In genomic region chr3:61589856-61590255, GRCh38 we compare ENCODE assay signal across 17 cellular contexts. TPM values are rescaled to one million over a fixed set of nuclear protein-coding genes. Genes with fewer than 3 reads are reported as not detected.
DNase-seq lines count a peak whose midpoint lies in the region; TF ChIP-seq lines count a peak whose summit lies in the region.
"Had no signal": no experiment of that assay in that cellular context is flagged by ENCODE, and none has a peak within 500 bp of the region (broad histone marks: within the 10 kb centered on the region; RNA-seq: fewer than 3 reads in every experiment).

No MANE protein-coding gene starts in this region.

- no peaks in the 10 kb centered on the region for H3K36me3 Mint-ChIP-seq in activated T-helper 1 cell treated with anti-CD3 and anti-CD28 coated beads, Interleukin-12 subunit alpha, Interleukin-12 subunit beta, Interleukin-2, Interleukin-4 antibody, amounts not matched to agents 30 ng/mL and 10 ng/mL and 1 ng/mL, durations not matched to agents 14 hours and 24 hours and 36 hours (ENCODE audit: low read depth)
- no peaks in the 10 kb centered on the region for H3K36me3 Mint-ChIP-seq in immature natural killer cell
- H3K36me3 Mint-ChIP-seq: activated naive CD8-positive, alpha-beta T cell treated with anti-CD3 and anti-CD28 coated beads, Interleukin-2, amount 10 ng/mL, durations not matched to agents 7 days and 5 days had no signal

- H3K27me3 Mint-ChIP-seq in activated T-helper 1 cell treated with anti-CD3 and anti-CD28 coated beads, Interleukin-12 subunit alpha, Interleukin-12 subunit beta, Interleukin-2, Interleukin-4 antibody, amounts not matched to agents 30 ng/mL and 10 ng/mL and 1 ng/mL, durations not matched to agents 14 hours and 24 hours and 36 hours (ENCODE audit: insufficient read depth) = peaks cover 3% of the 10 kb centered on the region
- H3K27me3 Mint-ChIP-seq in immature natural killer cell (ENCODE audit: low read depth in 3 of 3) = peaks cover 0 to 3% (median 0%) of the 10 kb centered on the region in 3 donors

- no peaks in the 10 kb centered on the region for H3K36me3 ChIP-seq in brain microvascular endothelial cell (replicated peaks)
- H3K36me3 ChIP-seq: gastroesophageal sphincter had no signal

- H3K4me1 Mint-ChIP-seq in activated T-helper 1 cell treated with anti-CD3 and anti-CD28 coated beads, Interleukin-12 subunit alpha, Interleukin-12 subunit beta, Interleukin-2, Interleukin-4 antibody, amounts not matched to agents 30 ng/mL and 10 ng/mL and 1 ng/mL, durations not matched to agents 14 hours and 24 hours and 36 hours (ENCODE audit: low read depth) = no peaks in the 10 kb centered on the region
- no peaks in the 10 kb centered on the region for H3K4me1 Mint-ChIP-seq in immature natural killer cell
- H3K4me1 Mint-ChIP-seq: activated naive CD8-positive, alpha-beta T cell treated with anti-CD3 and anti-CD28 coated beads, Interleukin-2, amount 10 ng/mL, durations not matched to agents 7 days and 5 days had no signal

- in situ Hi-C loops in brain microvascular endothelial cell (cut with HindIII; ENCODE audit: low pct_ligation_motif_present, low sequenced_read_pairs) = no loop called here

- no peak overlapping the region for H3K4me3 Mint-ChIP-seq in activated T-helper 1 cell treated with anti-CD3 and anti-CD28 coated beads, Interleukin-12 subunit alpha, Interleukin-12 subunit beta, Interleukin-2, Interleukin-4 antibody, amounts not matched to agents 30 ng/mL and 10 ng/mL and 1 ng/mL, durations not matched to agents 14 hours and 24 hours and 36 hours
- H3K4me3 Mint-ChIP-seq in immature natural killer cell = no peak overlapping the region
- H3K4me3 Mint-ChIP-seq: activated naive CD8-positive, alpha-beta T cell treated with anti-CD3 and anti-CD28 coated beads, Interleukin-2, amount 10 ng/mL, durations not matched to agents 7 days and 5 days had no signal

- intact Hi-C loops in activated T-helper 1 cell treated with anti-CD3 and anti-CD28 coated beads, Interleukin-12 subunit alpha, Interleukin-12 subunit beta, Interleukin-2, Interleukin-4 antibody, amounts not matched to agents 30 ng/mL and 10 ng/mL and 1 ng/mL, durations not matched to agents 14 hours and 24 hours and 36 hours (cut with micrococcal nuclease) = no loop called here

- H3K27me3 ChIP-seq in brain microvascular endothelial cell (replicated peaks) = no peaks in the 10 kb centered on the region
- H3K27me3 ChIP-seq: gastroesophageal sphincter, upper lobe of right lung had no signal

- H3K27ac ChIP-seq in brain microvascular endothelial cell = no peak overlapping the region
- H3K27ac ChIP-seq: coronary artery, gastroesophageal sphincter, upper lobe of right lung had no signal

- no peak overlapping the region for H3K27ac Mint-ChIP-seq in activated T-helper 1 cell treated with anti-CD3 and anti-CD28 coated beads, Interleukin-12 subunit alpha, Interleukin-12 subunit beta, Interleukin-2, Interleukin-4 antibody, amounts not matched to agents 30 ng/mL and 10 ng/mL and 1 ng/mL, durations not matched to agents 14 hours and 24 hours and 36 hours
- no peak overlapping the region for H3K27ac Mint-ChIP-seq in immature natural killer cell
- H3K27ac Mint-ChIP-seq: activated naive CD8-positive, alpha-beta T cell treated with anti-CD3 and anti-CD28 coated beads, Interleukin-2, amount 10 ng/mL, durations not matched to agents 7 days and 5 days had no signal

- DNase-seq in AG10803 (ENCODE audit: low read depth) (peak; percentile 70), M059J (ENCODE audit: low read depth) (peak; percentile 87), brain microvascular endothelial cell (peak; percentile 75), hepatic stellate cell (ENCODE audit: low spot score) (peak; percentile 17), AML-193 (lab: John Stamatoyannopoulos, UW) (no peak), immature natural killer cell (no peak), ureter (ENCODE audit: low spot score) (no peak)
- DNase-seq in activated T-helper 1 cell treated with anti-CD3 and anti-CD28 coated beads, Interleukin-12 subunit alpha, Interleukin-12 subunit beta, Interleukin-2, Interleukin-4 antibody, amounts not matched to agents 30 ng/mL and 10 ng/mL and 1 ng/mL, durations not matched to agents 14 hours and 24 hours and 36 hours (ENCODE audit: low spot score) = no peak
- DNase-seq: activated CD4-positive, CD25-positive, alpha-beta regulatory T cell treated with anti-CD3 and anti-CD28 coated beads, Interleukin-2, amount 50 U/mL, for 72 hours; activated naive CD8-positive, alpha-beta T cell treated with anti-CD3 and anti-CD28 coated beads, Interleukin-2, amount 10 ng/mL, durations not matched to agents 7 days and 5 days; C1 segment of cervical spinal cord; islet precursor cell; NCI-H345; OCI-M1; upper lobe of right lung had no signal

- H3K9me3 Mint-ChIP-seq in activated T-helper 1 cell treated with anti-CD3 and anti-CD28 coated beads, Interleukin-12 subunit alpha, Interleukin-12 subunit beta, Interleukin-2, Interleukin-4 antibody, amounts not matched to agents 30 ng/mL and 10 ng/mL and 1 ng/mL, durations not matched to agents 14 hours and 24 hours and 36 hours = no peaks in the 10 kb centered on the region
- H3K9me3 Mint-ChIP-seq in immature natural killer cell = peaks cover 2 to 5% (median 4%) of the 10 kb centered on the region in 6 donors

- TF ChIP-seq CTCF in AG10803 (conservative IDR thresholded peaks at IDR 0.05; ENCODE audit: low read length) (no peak), brain microvascular endothelial cell (IDR thresholded peaks at IDR 0.05; ENCODE audit: low read depth, low read length, missing control alignments) (no peak)

- H3K4me3 ChIP-seq in AG10803 (ENCODE audit: low read length) (no peak overlapping the region), brain microvascular endothelial cell (ENCODE audit: low read depth, low read length) (no peak overlapping the region)
- H3K4me3 ChIP-seq: coronary artery, gastroesophageal sphincter, upper lobe of right lung had no signal

RNA-seq across cellular contexts. Expression of gene PTPRG, which starts 28.5 kb away (rescaled TPM):
- total RNA-seq in M059J (2014; rRNA removed; shearing (Covaris generic)) = 9.2 and 15.9 TPM in 2 replicates
- 3.7 and 4.4 TPM in 2 replicates for total RNA-seq in activated T-helper 1 cell treated with anti-CD3 and anti-CD28 coated beads, Interleukin-12 subunit alpha, Interleukin-12 subunit beta, Interleukin-2, Interleukin-4 antibody, amounts not matched to agents 30 ng/mL and 10 ng/mL and 1 ng/mL, durations not matched to agents 14 hours and 24 hours and 36 hours
- polyA plus RNA-seq in immature natural killer cell = under 1 TPM in 1 of 3 donors, not detected in 2; 0.13 TPM
- total RNA-seq in ureter = 61.4 TPM
- total RNA-seq: activated naive CD8-positive, alpha-beta T cell treated with anti-CD3 and anti-CD28 coated beads, Interleukin-2, amount 10 ng/mL, durations not matched to agents 7 days and 5 days had no signal

Comparison
In these comparisons a context has a peak if more than half of its experiments do, and no peak if none do; other contexts are left out.
1. DNase-seq: peak in AG10803 (single experiment), M059J (single experiment), brain microvascular endothelial cell (single experiment) and hepatic stellate cell (single experiment); none in AML-193 (0 of 2), activated T-helper 1 cell treated with anti-CD3 and anti-CD28 coated beads, Interleukin-12 subunit alpha, Interleukin-12 subunit beta, Interleukin-2, Interleukin-4 antibody, amounts not matched to agents 30 ng/mL and 10 ng/mL and 1 ng/mL, durations not matched to agents 14 hours and 24 hours and 36 hours (single experiment), immature natural killer cell (0 of 3) and ureter (single experiment).